ENCODE assay signal across 13 cellular contexts in genomic region chr11:111327908-111328624, GRCh38. TPM values are rescaled to one million over a fixed set of nuclear protein-coding genes. Genes with fewer than 3 reads are reported as not detected.
DNase-seq lines count a peak whose midpoint lies in the region; ATAC-seq and TF ChIP-seq lines count a peak whose summit lies in the region.
"Had no signal": no experiment of that assay in that cellular context is flagged by ENCODE, and none has a peak within 500 bp of the region (broad histone marks: within the 10 kb centered on the region; RNA-seq: fewer than 3 reads in every experiment).

No MANE protein-coding gene starts in this region.

- H3K4me1 Mint-ChIP-seq in endothelial cell (ENCODE audit: unreplicated experiment) (no peaks in the 10 kb centered on the region), T-cell (no peaks in the 10 kb centered on the region)

- H3K27ac ChIP-seq in SK-N-SH (ENCODE audit: low read depth in 2 of 2, low read length in 1 of 2) (no peak overlapping the region), adrenal gland (peak overlapping the region in 4 of 5 donors; percentile 27 to 83 (median 56)), upper lobe of right lung (no peak overlapping the region)
- H3K27ac ChIP-seq: WERI-Rb-1 had no signal

- H3K36me3 Mint-ChIP-seq in endothelial cell (ENCODE audit: low read depth, unreplicated experiment) = no peaks in the 10 kb centered on the region
- H3K36me3 Mint-ChIP-seq in T-cell = no peaks in the 10 kb centered on the region

- TF ChIP-seq CTCF in SK-N-SH (IDR thresholded peaks at IDR 0.05) = no peak
- TF ChIP-seq CTCF in adrenal gland (IDR thresholded peaks at IDR 0.05) = no peak
- no peak for TF ChIP-seq CTCF in upper lobe of right lung (IDR thresholded peaks at IDR 0.05)
- TF ChIP-seq CTCF in endothelial cell (IDR thresholded peaks at IDR 0.05; ENCODE audit: unreplicated experiment) = no peak

- H3K36me3 ChIP-seq in SK-N-SH (replicated peaks in 1 of 2; ENCODE audit: control insufficient read depth in 1 of 2, insufficient read depth in 2 of 2, low read length in 1 of 2) (no peaks in the 10 kb centered on the region), adrenal gland (replicated peaks in 1 of 2) (no peaks in the 10 kb centered on the region), upper lobe of right lung (no peaks in the 10 kb centered on the region)
- H3K36me3 ChIP-seq: WERI-Rb-1 had no signal

- H3K4me3 ChIP-seq in SK-N-SH (ENCODE audit: low read depth in 2 of 2, low read length in 1 of 2) (no peak overlapping the region), adrenal gland (no peak overlapping the region), upper lobe of right lung (no peak overlapping the region)

- no peaks in the 10 kb centered on the region for H3K79me2 ChIP-seq in SK-N-SH (ENCODE audit: insufficient read depth)

- no peak overlapping the region for H3K9ac ChIP-seq in SK-N-SH

- DNase-seq in SK-N-SH (no peak), adrenal gland (peak in 6 of 7 donors; percentile 53 to 81 (median 70)), left lobe of liver (ENCODE audit: low spot score) (peak; percentile 63), upper lobe of right lung (peak; percentile 88), endothelial cell (ENCODE audit: low spot score) (no peak), T1000 (lab: John Stamatoyannopoulos, UW) (no peak), T-cell (no peak)
- DNase-seq: activated effector memory CD4-positive, alpha-beta T cell treated with Interleukin-2 at 50 U/mL for 16 hours; stimulated activated CD4-positive, alpha-beta T cell treated with anti-CD3 and anti-CD28 coated beads, Interleukin-15, amount 100 ng/mL, for 24 hours; stimulated activated naive CD4-positive, alpha-beta T cell treated with Interleukin-2 at 50 U/mL for 16 hours; WERI-Rb-1 had no signal

- TF ChIP-seq EP300 in SK-N-SH (IDR thresholded peaks at IDR 0.05; ENCODE audit: borderline replicate concordance in 1 of 2, low read depth in 1 of 2, low read length in 1 of 2) = no peak

- H4K20me1 ChIP-seq in SK-N-SH (ENCODE audit: insufficient read depth) = no peaks in the 10 kb centered on the region

- peaks cover 12 to 27% of the 10 kb centered on the region in 2 experiments; a peak in 3 of 4 replicates for H3K4me1 ChIP-seq in SK-N-SH (ENCODE audit: control insufficient read depth in 1 of 2, insufficient read depth in 2 of 2, low read depth in 1 of 2, low read length in 1 of 2)
- peaks cover 33 to 59% of the 10 kb centered on the region in 2 donors for H3K4me1 ChIP-seq in adrenal gland (replicated peaks in 1 of 2)
- no peaks in the 10 kb centered on the region for H3K4me1 ChIP-seq in upper lobe of right lung

- H3K4me3 Mint-ChIP-seq in endothelial cell (ENCODE audit: unreplicated experiment) (no peak overlapping the region), T-cell (no peak overlapping the region)

- ATAC-seq in SK-N-SH treated with all-trans-retinoic acid at 6 μM for 48 hours (no peak), left lobe of liver (peak; percentile 75), upper lobe of right lung (peak; percentile 92), T-cell (replicated peaks in 1 of 4) (no peak)

- no peak overlapping the region for H3K4me2 ChIP-seq in SK-N-SH

- H3K9me3 ChIP-seq in SK-N-SH (no peaks in the 10 kb centered on the region), adrenal gland (replicated peaks in 1 of 3) (no peaks in the 10 kb centered on the region), upper lobe of right lung (no peaks in the 10 kb centered on the region)

- no peak overlapping the region for H2AFZ ChIP-seq in SK-N-SH (ENCODE audit: low read depth)

- H3F3A ChIP-seq in SK-N-SH (replicated peaks; ENCODE audit: insufficient read depth) = peaks cover 8% of the 10 kb centered on the region

- CTCF ChIA-PET in SK-N-SH (lab: Yijun Ruan, JAX) = interaction anchor here (1.2 to 4.6 kb wide), 5 partner anchors 16 to 101 kb away, joined by 3 to 14 read pairs (median 7); partner anchors contain the start of gene POU2AF3
- CTCF ChIA-PET in T-cell (lab: Charles Lee) = interaction anchor here (0.5 to 0.6 kb wide), 2 partner anchors 47 to 118 kb away, joined by 3 to 7 read pairs; no protein-coding TSS in a partner anchor

- H3K27me3 ChIP-seq in SK-N-SH (ENCODE audit: insufficient read depth) (no peaks in the 10 kb centered on the region), adrenal gland (no peaks in the 10 kb centered on the region), upper lobe of right lung (no peaks in the 10 kb centered on the region)

- H3K9me2 ChIP-seq in SK-N-SH = no peaks in the 10 kb centered on the region

- POLR2A ChIA-PET in SK-N-SH (lab: Yijun Ruan, JAX) = no interaction called here
- POLR2A ChIA-PET in T-cell (lab: Charles Lee) = no interaction called here

- 47% methylated on average over 5 of the region's 8 CpGs for WGBS in SK-N-SH (ENCODE audit: low lambda C conversion rate)
- WGBS in adrenal gland, 4 donors = 38 to 49% (median 47%) methylated on average over 8 of the region's 8 CpGs

- H3K9me3 Mint-ChIP-seq in endothelial cell (ENCODE audit: unreplicated experiment) (no peaks in the 10 kb centered on the region), T-cell (no peaks in the 10 kb centered on the region)

- TF ChIP-seq RAD21 in SK-N-SH (IDR thresholded peaks at IDR 0.05; ENCODE audit: low read length) = no peak

- intact Hi-C loops in adrenal gland (cut with DNase I) (no loop called here), upper lobe of right lung (cut with DNase I) (no loop called here)

- no peak overlapping the region for H3K27ac Mint-ChIP-seq in endothelial cell (ENCODE audit: unreplicated experiment)
- H3K27ac Mint-ChIP-seq in T-cell = no peak overlapping the region

- H3K27me3 Mint-ChIP-seq in endothelial cell (ENCODE audit: unreplicated experiment) (no peaks in the 10 kb centered on the region), T-cell (no peaks in the 10 kb centered on the region)

- TF ChIP-seq POLR2A in adrenal gland (IDR thresholded peaks at IDR 0.05) = no peak

TF ChIP-seq in SK-N-SH treated with all-trans-retinoic acid at 6 μM for 48 hours, 23 proteins besides CTCF, POLR2A, EP300 and RAD21:
- TF ChIP-seq RARB (CRISPR knock-in tag; IDR thresholded peaks at IDR 0.05) = no peak
- TF ChIP-seq SNAI2 (CRISPR knock-in tag; IDR thresholded peaks at IDR 0.05) = no peak
- no peak for TF ChIP-seq ZNF565 (CRISPR knock-in tag; conservative IDR thresholded peaks at IDR 0.05; ENCODE audit: low read depth)
- TF ChIP-seq ISL1 (CRISPR knock-in tag; IDR thresholded peaks at IDR 0.05) = 0 out of 2 replicates have a peak, but pooled peaks have one; percentile 18
- no peak for TF ChIP-seq CREB5 (CRISPR knock-in tag; IDR thresholded peaks at IDR 0.05; ENCODE audit: low read depth)
- TF ChIP-seq ZNF8 (CRISPR knock-in tag; IDR thresholded peaks at IDR 0.05) = no peak
- no peak for TF ChIP-seq ZC3H10 (CRISPR knock-in tag; IDR thresholded peaks at IDR 0.05)
- no peak for TF ChIP-seq ZFP30 (CRISPR knock-in tag; IDR thresholded peaks at IDR 0.05)

TF ChIP-seq in SK-N-SH, 30 proteins besides CTCF, POLR2A, EP300 and RAD21 (continues in another document):
- TF ChIP-seq NRF1 (IDR thresholded peaks at IDR 0.05; ENCODE audit: low read depth, low read length) = no peak
- no peak for TF ChIP-seq PBX3 (IDR thresholded peaks at IDR 0.05)
- TF ChIP-seq MXI1 (IDR thresholded peaks at IDR 0.05; ENCODE audit: low read depth, low read length) = no peak
- TF ChIP-seq MAX (IDR thresholded peaks at IDR 0.05; ENCODE audit: low read depth) = no peak
- TF ChIP-seq ZBTB33 (IDR thresholded peaks at IDR 0.05; ENCODE audit: borderline replicate concordance, low read depth) = no peak
- TF ChIP-seq YY1 (IDR thresholded peaks at IDR 0.05; ENCODE audit: low read depth) = no peak
- no peak for TF ChIP-seq RCOR1 (IDR thresholded peaks at IDR 0.05; ENCODE audit: low read length)

RNA-seq across cellular contexts. Expression of gene POU2AF3, which starts 29.7 kb away (rescaled TPM):
- polyA plus RNA-seq in SK-N-SH (2012; rRNA removed) (0.07 and 0.18 TPM in 2 replicates), adrenal gland (1 to 10 TPM in 2 of 3 donors, under 1 TPM in 1; 0.81 to 4.8 (median 2.9) TPM)
- 0.03 and 0.10 TPM in 2 replicates for polyA plus RNA-seq in SK-N-SH (2012; cell fraction: cytosol; rRNA removed)
- polyA plus RNA-seq in SK-N-SH (2012; cell fraction: nucleus; rRNA removed) = 0.28 and 0.36 TPM in 2 replicates
- total RNA-seq in adrenal gland (1 to 10 TPM in 6 of 8 donors, under 1 TPM in 1, not detected in 1; 0.28 to 4.2 (median 1.8) TPM), left lobe of liver (0.58 TPM), upper lobe of right lung (1.8 TPM), endothelial cell (ENCODE audit: unreplicated experiment) (0.28 TPM), T-cell (not detected)

RNA-seq across cellular contexts. Expression of gene POU2AF1, which starts 51.0 kb away (rescaled TPM):
- 0.05 and 0.07 TPM in 2 replicates for polyA plus RNA-seq in SK-N-SH (2012; rRNA removed)
- polyA plus RNA-seq in SK-N-SH (2012; cell fraction: cytosol; rRNA removed) = 0.04 and 0.28 TPM in 2 replicates
- polyA plus RNA-seq in SK-N-SH (2012; cell fraction: nucleus; rRNA removed) = 0.17 and 0.58 TPM in 2 replicates
- total RNA-seq in adrenal gland = under 1 TPM in 3 of 8 donors, not detected in 5; 0.18 to 0.71 (median 0.38) TPM
- 1 to 10 TPM in 1 of 3 donors, under 1 TPM in 2; 0.03 to 1.7 (median 0.80) TPM for polyA plus RNA-seq in adrenal gland
- 0.38 TPM for total RNA-seq in left lobe of liver
- total RNA-seq in upper lobe of right lung = 2.5 TPM
- total RNA-seq in endothelial cell (ENCODE audit: unreplicated experiment) = not detected
- total RNA-seq in T-cell = 1 to 10 TPM; 3.4 to 9.3 (median 4.3) TPM
- total RNA-seq: H1 had no signal
- polyA plus RNA-seq: H1 had no signal

Comparison
In these comparisons a context has a peak if more than half of its experiments do, and no peak if none do; other contexts are left out.
1. ATAC-seq: peak in left lobe of liver (single experiment) and upper lobe of right lung (single experiment); none in SK-N-SH treated with all-trans-retinoic acid at 6 μM for 48 hours (single experiment) and T-cell (0 of 4).
2. DNase-seq: peak in adrenal gland (6 of 7), left lobe of liver (single experiment) and upper lobe of right lung (single experiment); none in SK-N-SH (single experiment), endothelial cell (single experiment), T1000 (single experiment) and T-cell (0 of 34).
3. H3K27ac ChIP-seq: peak in adrenal gland (4 of 5); none in SK-N-SH (0 of 2) and upper lobe of right lung (single experiment).